ENCODE assay signal across 13 cellular contexts in genomic region chr13:99174533-99175100, GRCh38.
"Had no signal": no experiment of that assay in that cellular context is flagged by ENCODE, and none has a peak within 500 bp of the region (broad histone marks: within the 10 kb centered on the region; RNA-seq: fewer than 3 reads in every experiment).

No MANE protein-coding gene starts in this region.

- H3K9me3 ChIP-seq: body of pancreas, mucosa of descending colon, tibial artery had no signal

- H3K4me3 ChIP-seq: body of pancreas, mucosa of descending colon, tibial artery had no signal

- H3K27me3 ChIP-seq: body of pancreas had no signal

- ATAC-seq: body of pancreas; mucosa of descending colon; naive thymus-derived CD8-positive, alpha-beta T cell; right cardiac atrium had no signal

- FAIRE-seq: small intestine had no signal

- H3K36me3 ChIP-seq: tibial artery had no signal

- H3K4me1 ChIP-seq: body of pancreas, tibial artery had no signal

- H3K27ac ChIP-seq: body of pancreas, tibial artery had no signal

- DNase-seq: activated CD4-positive, alpha-beta T cell treated with anti-CD3 and anti-CD28 coated beads, Interleukin-2, amount 10 ng/mL, durations not matched to agents 7 days and 5 days; activated CD4-positive, CD25-positive, alpha-beta regulatory T cell; activated effector memory CD4-positive, alpha-beta T cell treated with Interleukin-2 at 50 U/mL for 16 hours; body of pancreas; dermis blood vessel endothelial cell; glutamatergic neuron; immature natural killer cell; left colon; mucosa of descending colon; naive thymus-derived CD8-positive, alpha-beta T cell; right cardiac atrium; tibial artery had no signal
